ENCODE assay signal across 8 cellular contexts in genomic region chr11:116513894-116514293, GRCh38.
DNase-seq lines count a peak whose midpoint lies in the region; ATAC-seq, FAIRE-seq and TF ChIP-seq lines count a peak whose summit lies in the region.

No MANE protein-coding gene starts in this region.

- H3K79me2 ChIP-seq in endothelial cell of umbilical vein (ENCODE audit: control insufficient read depth, insufficient read depth, low read length), result no peaks in the 10 kb centered on the region

- peak; percentile 43 to 71 for TF ChIP-seq CTCF in endothelial cell of umbilical vein (IDR thresholded peaks at IDR 0.05; ENCODE audit: extremely low read depth in 1 of 2, insufficient read depth in 1 of 2, low read depth in 1 of 2, low read length in 2 of 2)
- TF ChIP-seq CTCF in upper lobe of right lung (IDR thresholded peaks at IDR 0.05), result peak; percentile 35

- no peak overlapping the region for H3K4me2 ChIP-seq in endothelial cell of umbilical vein (ENCODE audit: insufficient read depth, low read length)

- no peak for TF ChIP-seq POLR2A in endothelial cell of umbilical vein (IDR thresholded peaks at IDR 0.05; ENCODE audit: low read depth, low read length)

- H3K27me3 ChIP-seq in endothelial cell of umbilical vein (ENCODE audit: control insufficient read depth in 2 of 2, insufficient read depth in 2 of 2, low read length in 2 of 2), result peaks cover 0 to 5% of the 10 kb centered on the region in 2 experiments
- peaks cover 8% of the 10 kb centered on the region for H3K27me3 ChIP-seq in upper lobe of right lung

- peaks cover 44 to 75% of the 10 kb centered on the region in 2 donors for H3K27me3 Mint-ChIP-seq in effector memory CD8-positive, alpha-beta T cell

- H3K36me3 Mint-ChIP-seq in effector memory CD8-positive, alpha-beta T cell (ENCODE audit: insufficient read depth), result no peaks in the 10 kb centered on the region

- CTCF ChIA-PET in endothelial cell of umbilical vein (lab: Charles Lee), result interaction anchor here (0.6 to 6.0 kb wide), 54 partner anchors 9 to 1233 kb away, joined by 3 to 350 read pairs (median 5); no protein-coding TSS in a partner anchor

- H3K4me1 ChIP-seq in endothelial cell of umbilical vein (ENCODE audit: control insufficient read depth, extremely low read depth, insufficient read depth, low read length) (no peaks in the 10 kb centered on the region), upper lobe of right lung (no peaks in the 10 kb centered on the region)

- peak in 2 of 3 donors; percentile 3 to 15 for DNase-seq in stimulated activated CD4-positive, alpha-beta T cell treated with anti-CD3 and anti-CD28 coated beads, Interleukin-12 subunit alpha, Interleukin-12 subunit beta, amount 100 ng/mL, for 48 hours (ENCODE audit: low read depth in 2 of 3, low spot score in 1 of 3)
- DNase-seq in stimulated activated CD4-positive, alpha-beta T cell treated with anti-CD3 and anti-CD28 coated beads, Interleukin-4, amount 100 ng/mL, for 1 hour, result no peak
- DNase-seq in NCI-H460 (ENCODE audit: extremely low read depth, low read depth) (peak; percentile 2), endothelial cell of umbilical vein (ENCODE audit: low read depth, low spot score) (peak; percentile 78), upper lobe of right lung (no peak), amniotic stem cell (lab: John Stamatoyannopoulos, UW) (no peak)
- DNase-seq in effector memory CD8-positive, alpha-beta T cell, result no peak

- no peaks in the 10 kb centered on the region for H3K36me3 ChIP-seq in endothelial cell of umbilical vein (ENCODE audit: control insufficient read depth in 2 of 2, extremely low read depth in 1 of 2, insufficient read depth in 2 of 2, low read length in 2 of 2)
- H3K36me3 ChIP-seq in upper lobe of right lung, result no peaks in the 10 kb centered on the region

- H3K4me3 ChIP-seq in endothelial cell of umbilical vein (replicated peaks in 1 of 3; ENCODE audit: insufficient read depth in 1 of 3, low read depth in 1 of 3, low read length in 3 of 3) (no peak overlapping the region), upper lobe of right lung (no peak overlapping the region)

- H3K4me3 Mint-ChIP-seq in effector memory CD8-positive, alpha-beta T cell, result no peak overlapping the region

- intact Hi-C loops in endothelial cell of umbilical vein (cut with micrococcal nuclease) (loop anchor here (1.0 kb wide), 3 partner anchors 91 to 177 kb away; no protein-coding TSS in a partner anchor), upper lobe of right lung (cut with DNase I) (no loop called here)

- dilution Hi-C loops in endothelial cell of umbilical vein (cut with MboI; ENCODE audit: extremely low pct_ligation_motif_present, low sequenced_read_pairs), result no loop called here

- BruUV-seq in endothelial cell of umbilical vein (replicated peaks; lab: Mats Ljungman, UMichigan), result no TSS peak

- H3K9me3 ChIP-seq in endothelial cell of umbilical vein (replicated peaks; ENCODE audit: control insufficient read depth, insufficient read depth, low read length) (no peaks in the 10 kb centered on the region), upper lobe of right lung (no peaks in the 10 kb centered on the region)

- no peaks in the 10 kb centered on the region for H3K9me1 ChIP-seq in endothelial cell of umbilical vein (replicated peaks; ENCODE audit: control insufficient read depth, extremely low read depth, insufficient read depth, low read length)

- POLR2A ChIA-PET in endothelial cell of umbilical vein (lab: Charles Lee), result interaction anchor here (1.0 kb wide), 1 partner anchor 128 kb away, joined by 5 read pairs; no protein-coding TSS in a partner anchor

- no peak overlapping the region for H3K27ac ChIP-seq in endothelial cell of umbilical vein (ENCODE audit: insufficient read depth, low read depth, low read length)
- H3K27ac ChIP-seq in upper lobe of right lung, result no peak overlapping the region

- no peaks in the 10 kb centered on the region for H3K4me1 Mint-ChIP-seq in effector memory CD8-positive, alpha-beta T cell (ENCODE audit: low read depth in 2 of 2)

- peak; percentile 72 for FAIRE-seq in endothelial cell of umbilical vein (lab: Jason Lieb, UNC)

- H2AFZ ChIP-seq in endothelial cell of umbilical vein (ENCODE audit: low read depth, low read length), result no peak overlapping the region

- H4K20me1 ChIP-seq in endothelial cell of umbilical vein (replicated peaks; ENCODE audit: control insufficient read depth, extremely low read depth, insufficient read depth, low read length), result no peaks in the 10 kb centered on the region

- H3K9me3 Mint-ChIP-seq in effector memory CD8-positive, alpha-beta T cell, result no peaks in the 10 kb centered on the region

- H3K9ac ChIP-seq in endothelial cell of umbilical vein (replicated peaks; ENCODE audit: extremely low read depth, insufficient read depth, low read length), result no peak overlapping the region

- no peak overlapping the region for H3K27ac Mint-ChIP-seq in effector memory CD8-positive, alpha-beta T cell

- ATAC-seq in upper lobe of right lung (peak; percentile 22), GM18873 (IDR thresholded peaks at IDR 0.05; ENCODE audit: low FRiP score, unreplicated experiment) (no peak)
- no peak for ATAC-seq in effector memory CD8-positive, alpha-beta T cell (replicated peaks)

TF ChIP-seq in endothelial cell of umbilical vein, 7 proteins besides CTCF, POLR2A, EP300 and RAD21:
- TF ChIP-seq EZH2 (IDR thresholded peaks at IDR 0.05; ENCODE audit: borderline replicate concordance, low read depth, low read length, severe bottlenecking) (no peak), POLR2AphosphoS5 (IDR thresholded peaks at IDR 0.05; ENCODE audit: insufficient read depth, low read depth, low read length) (no peak), FOS (IDR thresholded peaks at IDR 0.05; ENCODE audit: borderline replicate concordance, insufficient read depth, low read length) (no peak), MYC (IDR thresholded peaks at IDR 0.05; ENCODE audit: low read depth, low read length) (no peak), GATA2 (IDR thresholded peaks at IDR 0.05; ENCODE audit: insufficient read depth, insufficient read length, low read depth, low read length) (no peak), JUN (IDR thresholded peaks at IDR 0.05; ENCODE audit: borderline replicate concordance, insufficient read depth, insufficient read length, low read depth) (no peak)
- TF ChIP-seq, protein P1, sequence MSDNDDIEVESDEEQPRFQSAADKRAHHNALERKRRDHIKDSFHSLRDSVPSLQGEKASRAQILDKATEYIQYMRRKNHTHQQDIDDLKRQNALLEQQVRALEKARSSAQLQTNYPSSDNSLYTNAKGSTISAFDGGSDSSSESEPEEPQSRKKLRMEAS (IDR thresholded peaks at IDR 0.05; ENCODE audit: insufficient read depth, insufficient read length), result no peak

Comparison
In these comparisons a context has a peak if more than half of its experiments do, and no peak if none do; other contexts are left out.
1. DNase-seq: peak in stimulated activated CD4-positive, alpha-beta T cell treated with anti-CD3 and anti-CD28 coated beads, Interleukin-12 subunit alpha, Interleukin-12 subunit beta, amount 100 ng/mL, for 48 hours (2 of 3), NCI-H460 (single experiment) and endothelial cell of umbilical vein (single experiment); none in stimulated activated CD4-positive, alpha-beta T cell treated with anti-CD3 and anti-CD28 coated beads, Interleukin-4, amount 100 ng/mL, for 1 hour (single experiment), upper lobe of right lung (single experiment), effector memory CD8-positive, alpha-beta T cell (0 of 3) and amniotic stem cell (single experiment).